Comparison of ENCODE assay signal across 9 cellular contexts in genomic region chr17:68200689-68201424, GRCh38. TPM values are rescaled to one million over a fixed set of nuclear protein-coding genes. Genes with fewer than 3 reads are reported as not detected.
A peak's percentile ranks its signal among the peaks of the same experiment; 100 is the strongest.
DNase-seq lines count a peak whose midpoint lies in the region; ATAC-seq and TF ChIP-seq lines count a peak whose summit lies in the region.
"Had no signal": no experiment of that assay in that cellular context is flagged by ENCODE, and none has a peak within 500 bp of the region (broad histone marks: within the 10 kb centered on the region; RNA-seq: fewer than 3 reads in every experiment).

No MANE protein-coding gene starts in this region.

- no peaks in the 10 kb centered on the region for H3K27me3 ChIP-seq in lung (ENCODE audit: control insufficient read depth, insufficient read depth)

- 2% methylated on average over 27 to 31 of the region's 31 CpGs for WGBS in lung, 2 donors

- intact Hi-C loops in activated CD4-positive, alpha-beta T cell treated with anti-CD3 and anti-CD28 coated beads, Interleukin-2, amount 10 ng/mL, durations not matched to agents 24 days and 14 days (cut with micrococcal nuclease): loop anchor here (1.0 to 2.0 kb wide), 3 partner anchors 20 to 236 kb away; no protein-coding TSS in a partner anchor
- intact Hi-C loops in dendritic cell treated with granulocyte-macrophage colony-stimulating factor and Interleukin-4, amounts not matched to agents 40 ng/mL and 50 ng/mL, for 4 days (cut with micrococcal nuclease): no loop called here

- DNase-seq in DMS153 (lab: John Stamatoyannopoulos, UW): peak; percentile 65
- peak; percentile 86 to 92 for DNase-seq in NCI-H524 (lab: John Stamatoyannopoulos, UW)
- DNase-seq in activated CD4-positive, alpha-beta T cell treated with anti-CD3 and anti-CD28 coated beads, Interleukin-2, amount 10 ng/mL, durations not matched to agents 24 days and 14 days: peak; percentile 95
- DNase-seq in lung (ENCODE audit: low spot score): peak; percentile 63
- peak in 2 of 3 experiments; percentile 57 to 64 for DNase-seq in stimulated activated CD4-positive, alpha-beta T cell treated with anti-CD3 and anti-CD28 coated beads, TNF-alpha, amount 100 ng/mL, for 4 hours (ENCODE audit: low read depth in 3 of 3)
- no peak for DNase-seq in occipital lobe (lab: John Stamatoyannopoulos, UW)

- peak; percentile 71 for TF ChIP-seq CTCF in lung (IDR thresholded peaks at IDR 0.05; ENCODE audit: control extremely low read depth, extremely low read depth)

- H3K27ac Mint-ChIP-seq in activated CD4-positive, alpha-beta T cell treated with anti-CD3 and anti-CD28 coated beads, Interleukin-2, amount 10 ng/mL, durations not matched to agents 24 days and 14 days: no peak overlapping the region
- no peak overlapping the region for H3K27ac Mint-ChIP-seq in dendritic cell treated with granulocyte-macrophage colony-stimulating factor and Interleukin-4, amounts not matched to agents 40 ng/mL and 50 ng/mL, for 4 days

- H3K4me3 Mint-ChIP-seq in activated CD4-positive, alpha-beta T cell treated with anti-CD3 and anti-CD28 coated beads, Interleukin-2, amount 10 ng/mL, durations not matched to agents 24 days and 14 days: peak overlapping the region; percentile 79
- peak overlapping the region; percentile 54 for H3K4me3 Mint-ChIP-seq in dendritic cell treated with granulocyte-macrophage colony-stimulating factor and Interleukin-4, amounts not matched to agents 40 ng/mL and 50 ng/mL, for 4 days

- H3K4me1 ChIP-seq in lung (ENCODE audit: control insufficient read depth in 2 of 2, insufficient read depth in 2 of 2, low read length in 2 of 2): peaks cover 0 to 20% of the 10 kb centered on the region in 2 donors

- H3K4me1 Mint-ChIP-seq in activated CD4-positive, alpha-beta T cell treated with anti-CD3 and anti-CD28 coated beads, Interleukin-2, amount 10 ng/mL, durations not matched to agents 24 days and 14 days: peaks cover 22% of the 10 kb centered on the region
- peaks cover 43% of the 10 kb centered on the region for H3K4me1 Mint-ChIP-seq in dendritic cell treated with granulocyte-macrophage colony-stimulating factor and Interleukin-4, amounts not matched to agents 40 ng/mL and 50 ng/mL, for 4 days (ENCODE audit: low read depth)

- H3K4me3 ChIP-seq in lung: no peak overlapping the region

- ATAC-seq in HG02938 (IDR thresholded peaks at IDR 0.05; ENCODE audit: unreplicated experiment): peak; percentile 35
- ATAC-seq in lung (ENCODE audit: insufficient read depth, low FRiP score): peak; percentile 42

- H3K27me3 Mint-ChIP-seq in activated CD4-positive, alpha-beta T cell treated with anti-CD3 and anti-CD28 coated beads, Interleukin-2, amount 10 ng/mL, durations not matched to agents 24 days and 14 days: peaks cover 39% of the 10 kb centered on the region
- peaks cover 82% of the 10 kb centered on the region for H3K27me3 Mint-ChIP-seq in dendritic cell treated with granulocyte-macrophage colony-stimulating factor and Interleukin-4, amounts not matched to agents 40 ng/mL and 50 ng/mL, for 4 days

- no peaks in the 10 kb centered on the region for H3K36me3 Mint-ChIP-seq in activated CD4-positive, alpha-beta T cell treated with anti-CD3 and anti-CD28 coated beads, Interleukin-2, amount 10 ng/mL, durations not matched to agents 24 days and 14 days (ENCODE audit: low read depth)
- peaks cover 7% of the 10 kb centered on the region for H3K36me3 Mint-ChIP-seq in dendritic cell treated with granulocyte-macrophage colony-stimulating factor and Interleukin-4, amounts not matched to agents 40 ng/mL and 50 ng/mL, for 4 days (ENCODE audit: low read depth)

- peaks cover 0 to 5% of the 10 kb centered on the region in 2 donors for H3K9me3 ChIP-seq in lung (ENCODE audit: control insufficient read depth in 2 of 2, insufficient read depth in 1 of 2, low read length in 1 of 2)

- no peaks in the 10 kb centered on the region for H3K36me3 ChIP-seq in lung (ENCODE audit: control insufficient read depth in 2 of 2, insufficient read depth in 2 of 2, low read length in 2 of 2)

- no peak overlapping the region for H3K27ac ChIP-seq in lung (ENCODE audit: low read depth in 1 of 2, low read length in 1 of 2)
- H3K27ac ChIP-seq: epithelial cell of prostate had no signal

- H3K9me3 Mint-ChIP-seq in activated CD4-positive, alpha-beta T cell treated with anti-CD3 and anti-CD28 coated beads, Interleukin-2, amount 10 ng/mL, durations not matched to agents 24 days and 14 days: no peaks in the 10 kb centered on the region
- H3K9me3 Mint-ChIP-seq in dendritic cell treated with granulocyte-macrophage colony-stimulating factor and Interleukin-4, amounts not matched to agents 40 ng/mL and 50 ng/mL, for 4 days: no peaks in the 10 kb centered on the region

RNA-seq across cellular contexts. Expression of gene AMZ2, which starts 47.0 kb away (rescaled TPM):
- total RNA-seq in activated CD4-positive, alpha-beta T cell treated with anti-CD3 and anti-CD28 coated beads, Interleukin-2, amount 10 ng/mL, durations not matched to agents 24 days and 14 days: 75.8 and 77.5 TPM in 2 replicates
- 10 to 100 TPM; 27.1 to 52.8 TPM for total RNA-seq in lung
- polyA plus RNA-seq in lung: 10 to 100 TPM; 37.0 to 55.2 TPM
- total RNA-seq in occipital lobe: 58.2 TPM
